In the genomic region with DNA sequence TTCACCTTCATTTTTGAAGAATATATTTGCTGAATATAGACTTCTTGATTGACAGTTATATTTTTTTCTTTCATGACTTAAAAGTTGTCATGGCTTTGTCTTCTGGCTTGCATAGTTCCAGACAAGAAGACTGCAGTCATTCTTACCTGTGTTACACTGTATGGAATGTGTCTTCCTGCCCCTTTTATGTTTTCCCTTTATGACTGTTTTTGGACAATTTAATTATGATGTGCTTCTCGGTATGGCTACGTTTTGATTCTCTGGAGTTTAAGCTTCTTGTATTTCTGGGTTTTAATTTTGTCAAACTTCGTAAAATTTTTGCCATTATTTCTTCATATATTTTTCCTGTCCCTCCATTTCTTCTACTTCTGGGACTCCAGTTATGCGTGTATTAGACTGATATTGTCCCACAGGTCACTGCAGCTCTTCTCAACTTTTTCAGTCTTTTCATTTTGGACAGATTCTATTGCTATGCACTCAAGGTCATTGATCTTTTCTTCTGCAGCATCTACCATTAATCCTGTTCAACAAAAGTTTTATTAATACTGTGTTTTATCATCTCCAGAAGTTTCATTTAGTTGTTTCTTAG, we compare ENCODE assay signal across 17 cellular contexts. TPM values are rescaled to one million over a fixed set of nuclear protein-coding genes. Genes with fewer than 3 reads are reported as not detected.
DNase-seq lines count a peak whose midpoint lies in the region; ATAC-seq, FAIRE-seq and TF ChIP-seq lines count a peak whose summit lies in the region.
"Had no signal": no experiment of that assay in that cellular context is flagged by ENCODE, and none has a peak within 500 bp of the region (broad histone marks: within the 10 kb centered on the region; RNA-seq: fewer than 3 reads in every experiment).

No MANE protein-coding gene starts in this region.

- H3K9ac ChIP-seq in SK-N-SH (no peak overlapping the region), astrocyte (ENCODE audit: low read length) (no peak overlapping the region)

- no peak for TF ChIP-seq EP300 in SK-N-SH (IDR thresholded peaks at IDR 0.05; ENCODE audit: borderline replicate concordance in 1 of 2, low read depth in 1 of 2, low read length in 1 of 2)

- peaks cover 8% of the 10 kb centered on the region for H3F3A ChIP-seq in SK-N-SH (replicated peaks; ENCODE audit: insufficient read depth)

- TF ChIP-seq CTCF in SK-N-SH (IDR thresholded peaks at IDR 0.05) (no peak), astrocyte (IDR thresholded peaks at IDR 0.05; ENCODE audit: insufficient read depth, low read depth, low read length) (no peak)

- H4K20me1 ChIP-seq in SK-N-SH (ENCODE audit: insufficient read depth): no peaks in the 10 kb centered on the region
- H4K20me1 ChIP-seq in astrocyte (ENCODE audit: insufficient read depth, low read length): no peaks in the 10 kb centered on the region

- intact Hi-C loops in cardiac septum (cut with DNase I): no loop called here

- H3K27ac ChIP-seq in SK-N-SH (ENCODE audit: low read depth in 2 of 2, low read length in 1 of 2) (no peak overlapping the region), astrocyte (ENCODE audit: low read depth, low read length) (no peak overlapping the region)
- H3K27ac ChIP-seq: HL-60 had no signal

- H3K4me3 Mint-ChIP-seq in stimulated activated naive CD8-positive, alpha-beta T cell treated with anti-CD3 and anti-CD28 coated beads, Interleukin-15, Interleukin-2, amounts not matched to agents 100 ng/mL and 50 ng/mL, for 24 hours: no peak overlapping the region
- H3K4me3 Mint-ChIP-seq in stimulated activated naive CD8-positive, alpha-beta T cell treated with anti-CD3 and anti-CD28 coated beads, Interleukin-15, amount 100 ng/mL, for 72 hours: no peak overlapping the region
- no peak overlapping the region for H3K4me3 Mint-ChIP-seq in astrocyte (ENCODE audit: unreplicated experiment)
- H3K4me3 Mint-ChIP-seq: B cell; CD4-positive, alpha-beta T cell had no signal

- peaks cover 5% of the 10 kb centered on the region for H3K4me1 Mint-ChIP-seq in stimulated activated naive CD8-positive, alpha-beta T cell treated with anti-CD3 and anti-CD28 coated beads, Interleukin-15, Interleukin-2, amounts not matched to agents 100 ng/mL and 50 ng/mL, for 24 hours (ENCODE audit: low read depth)
- peaks cover 19% of the 10 kb centered on the region for H3K4me1 Mint-ChIP-seq in stimulated activated naive CD8-positive, alpha-beta T cell treated with anti-CD3 and anti-CD28 coated beads, Interleukin-15, amount 100 ng/mL, for 72 hours
- H3K4me1 Mint-ChIP-seq in astrocyte (ENCODE audit: low read depth, unreplicated experiment): no peaks in the 10 kb centered on the region

- TF ChIP-seq RAD21 in SK-N-SH (IDR thresholded peaks at IDR 0.05; ENCODE audit: low read length): no peak

- H3K4me3 ChIP-seq in SK-N-SH (ENCODE audit: low read depth in 2 of 2, low read length in 1 of 2) (no peak overlapping the region), astrocyte (ENCODE audit: insufficient read depth, low read depth, low read length) (no peak overlapping the region)
- H3K4me3 ChIP-seq: HAP-1 had no signal

- no peaks in the 10 kb centered on the region for H3K9me3 ChIP-seq in SK-N-SH
- H3K9me3 ChIP-seq in astrocyte (ENCODE audit: insufficient read depth, low read depth, low read length): no peaks in the 10 kb centered on the region
- H3K9me3 ChIP-seq: HAP-1 had no signal

- H3K36me3 Mint-ChIP-seq in stimulated activated naive CD8-positive, alpha-beta T cell treated with anti-CD3 and anti-CD28 coated beads, Interleukin-15, Interleukin-2, amounts not matched to agents 100 ng/mL and 50 ng/mL, for 24 hours (ENCODE audit: low read depth): peaks cover 45% of the 10 kb centered on the region
- peaks cover 25% of the 10 kb centered on the region for H3K36me3 Mint-ChIP-seq in astrocyte (ENCODE audit: low read depth, unreplicated experiment)

- no peak overlapping the region for H2AFZ ChIP-seq in SK-N-SH (ENCODE audit: low read depth)
- H2AFZ ChIP-seq in astrocyte (ENCODE audit: low read depth, low read length): no peak overlapping the region

- no peaks in the 10 kb centered on the region for H3K9me2 ChIP-seq in SK-N-SH

- CTCF ChIA-PET in SK-N-SH (lab: Yijun Ruan, JAX): interaction anchor here (1.2 kb wide), 1 partner anchor 26 kb away, joined by 3 read pairs; no protein-coding TSS in a partner anchor

- H3K4me2 ChIP-seq in SK-N-SH (no peak overlapping the region), astrocyte (ENCODE audit: low read length) (no peak overlapping the region)

- H3K36me3 ChIP-seq in SK-N-SH (replicated peaks in 1 of 2; ENCODE audit: control insufficient read depth in 1 of 2, insufficient read depth in 2 of 2, low read length in 1 of 2) (peaks cover 32 to 41% of the 10 kb centered on the region in 2 experiments), astrocyte (ENCODE audit: insufficient read depth, low read length) (peaks cover 20% of the 10 kb centered on the region)

- no peaks in the 10 kb centered on the region for H3K27me3 Mint-ChIP-seq in stimulated activated naive CD8-positive, alpha-beta T cell treated with anti-CD3 and anti-CD28 coated beads, Interleukin-15, Interleukin-2, amounts not matched to agents 100 ng/mL and 50 ng/mL, for 24 hours
- no peaks in the 10 kb centered on the region for H3K27me3 Mint-ChIP-seq in stimulated activated naive CD8-positive, alpha-beta T cell treated with anti-CD3 and anti-CD28 coated beads, Interleukin-15, amount 100 ng/mL, for 72 hours
- H3K27me3 Mint-ChIP-seq in astrocyte (ENCODE audit: low read depth, unreplicated experiment): no peaks in the 10 kb centered on the region
- H3K27me3 Mint-ChIP-seq: B cell; CD4-positive, alpha-beta T cell had no signal

- no peak for ATAC-seq in SK-N-SH treated with all-trans-retinoic acid at 6 μM for 48 hours
- no peak for ATAC-seq in stimulated activated naive CD8-positive, alpha-beta T cell treated with anti-CD3 and anti-CD28 coated beads, Interleukin-15, amount 100 ng/mL, for 72 hours

- H3K4me1 ChIP-seq in SK-N-SH (ENCODE audit: control insufficient read depth in 1 of 2, insufficient read depth in 2 of 2, low read depth in 1 of 2, low read length in 1 of 2) (peaks cover 0 to 13% of the 10 kb centered on the region in 2 experiments; a peak in 1 of 4 replicates), astrocyte (ENCODE audit: insufficient read depth, low read length) (no peaks in the 10 kb centered on the region)
- H3K4me1 ChIP-seq: HAP-1 had no signal

- no peak for DNase-seq in SK-N-SH
- no peak for DNase-seq in stimulated activated naive CD8-positive, alpha-beta T cell treated with anti-CD3 and anti-CD28 coated beads, Interleukin-15, amount 100 ng/mL, for 72 hours
- DNase-seq in astrocyte (ENCODE audit: low read depth): no peak
- DNase-seq in activated CD4-positive, alpha-beta T cell treated with anti-CD3 and anti-CD28 coated beads for 4 hours: no peak
- DNase-seq in activated gamma-delta T cell treated with Interleukin-2 at 50 U/mL for 16 hours: no peak
- DNase-seq in cardiac septum (ENCODE audit: low spot score): no peak
- DNase-seq: 8988T; C1 segment of cervical spinal cord; CD4-positive, alpha-beta T cell; DMS79 had no signal

- H3K27me3 ChIP-seq in SK-N-SH (ENCODE audit: insufficient read depth) (no peaks in the 10 kb centered on the region), astrocyte (ENCODE audit: insufficient read depth, low read length) (no peaks in the 10 kb centered on the region)

- H3K79me2 ChIP-seq in SK-N-SH (ENCODE audit: insufficient read depth) (no peaks in the 10 kb centered on the region), astrocyte (ENCODE audit: insufficient read depth, low read length) (no peaks in the 10 kb centered on the region)

- 87% methylated on average over 4 of the region's 4 CpGs for WGBS in SK-N-SH (ENCODE audit: low lambda C conversion rate)

- no peaks in the 10 kb centered on the region for H3K9me3 Mint-ChIP-seq in stimulated activated naive CD8-positive, alpha-beta T cell treated with anti-CD3 and anti-CD28 coated beads, Interleukin-15, Interleukin-2, amounts not matched to agents 100 ng/mL and 50 ng/mL, for 24 hours
- no peaks in the 10 kb centered on the region for H3K9me3 Mint-ChIP-seq in stimulated activated naive CD8-positive, alpha-beta T cell treated with anti-CD3 and anti-CD28 coated beads, Interleukin-15, amount 100 ng/mL, for 72 hours
- H3K9me3 Mint-ChIP-seq in astrocyte (ENCODE audit: unreplicated experiment): peaks cover 6% of the 10 kb centered on the region
- H3K9me3 Mint-ChIP-seq: CD4-positive, alpha-beta T cell had no signal

- POLR2A ChIA-PET in SK-N-SH (lab: Yijun Ruan, JAX): no interaction called here

- no peak for FAIRE-seq in astrocyte (lab: Jason Lieb, UNC)
- FAIRE-seq: GM12891, H1 had no signal

- H3K27ac Mint-ChIP-seq in stimulated activated naive CD8-positive, alpha-beta T cell treated with anti-CD3 and anti-CD28 coated beads, Interleukin-15, Interleukin-2, amounts not matched to agents 100 ng/mL and 50 ng/mL, for 24 hours: peak overlapping the region; percentile 10
- no peak overlapping the region for H3K27ac Mint-ChIP-seq in stimulated activated naive CD8-positive, alpha-beta T cell treated with anti-CD3 and anti-CD28 coated beads, Interleukin-15, amount 100 ng/mL, for 72 hours
- H3K27ac Mint-ChIP-seq in astrocyte (ENCODE audit: unreplicated experiment): peak overlapping the region; percentile 20
- H3K27ac Mint-ChIP-seq: CD4-positive, alpha-beta T cell had no signal

TF ChIP-seq in SK-N-SH treated with all-trans-retinoic acid at 6 μM for 48 hours, 23 proteins besides CTCF, POLR2A, EP300 and RAD21:
- TF ChIP-seq TOX (CRISPR knock-in tag; IDR thresholded peaks at IDR 0.05; ENCODE audit: borderline replicate concordance): no peak
- TF ChIP-seq ZFP30 (CRISPR knock-in tag; IDR thresholded peaks at IDR 0.05): peak; percentile 36; the same call in 1 of the 2 replicates

TF ChIP-seq in SK-N-SH, 30 proteins besides CTCF, POLR2A, EP300 and RAD21 (continues in another document):
- TF ChIP-seq FOXJ3 (CRISPR knock-in tag; IDR thresholded peaks at IDR 0.05) (no peak), EZH2phosphoT487 (IDR thresholded peaks at IDR 0.05; ENCODE audit: borderline replicate concordance, low read depth) (no peak), SMC3 (IDR thresholded peaks at IDR 0.05; ENCODE audit: low read depth, low read length) (no peak), ELF1 (IDR thresholded peaks at IDR 0.05) (no peak), MEF2A (IDR thresholded peaks at IDR 0.05; ENCODE audit: borderline replicate concordance, low read depth) (no peak)
- TF ChIP-seq, protein P1, sequence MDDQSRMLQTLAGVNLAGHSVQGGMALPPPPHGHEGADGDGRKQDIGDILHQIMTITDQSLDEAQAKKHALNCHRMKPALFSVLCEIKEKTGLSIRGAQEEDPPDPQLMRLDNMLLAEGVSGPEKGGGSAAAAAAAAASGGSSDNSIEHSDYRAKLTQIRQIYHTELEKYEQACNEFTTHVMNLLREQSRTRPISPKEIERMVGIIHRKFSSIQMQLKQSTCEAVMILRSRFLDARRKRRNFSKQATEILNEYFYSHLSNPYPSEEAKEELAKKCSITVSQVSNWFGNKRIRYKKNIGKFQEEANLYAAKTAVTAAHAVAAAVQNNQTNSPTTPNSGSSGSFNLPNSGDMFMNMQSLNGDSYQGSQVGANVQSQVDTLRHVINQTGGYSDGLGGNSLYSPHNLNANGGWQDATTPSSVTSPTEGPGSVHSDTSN (IDR thresholded peaks at IDR 0.05): no peak

RNA-seq across cellular contexts. Expression of a gene that starts 17.1 kb away (rescaled TPM):
- polyA plus RNA-seq in SK-N-SH (2012; rRNA removed): 31.0 and 43.3 TPM in 2 replicates
- 26.0 and 28.3 TPM in 2 replicates for polyA plus RNA-seq in SK-N-SH (2012; cell fraction: cytosol; rRNA removed)
- polyA plus RNA-seq in SK-N-SH (2012; cell fraction: nucleus; rRNA removed): 117 and 148 TPM in 2 replicates
- total RNA-seq in astrocyte (23.6 and 26.3 TPM in 2 replicates), cardiac septum (21.0 TPM)

Comparison
In these comparisons a context has a peak if more than half of its experiments do, and no peak if none do; other contexts are left out.
1. H3K27ac Mint-ChIP-seq: peak in stimulated activated naive CD8-positive, alpha-beta T cell treated with anti-CD3 and anti-CD28 coated beads, Interleukin-15, Interleukin-2, amounts not matched to agents 100 ng/mL and 50 ng/mL, for 24 hours (single experiment) and astrocyte (single experiment); none in stimulated activated naive CD8-positive, alpha-beta T cell treated with anti-CD3 and anti-CD28 coated beads, Interleukin-15, amount 100 ng/mL, for 72 hours (0 of 2).